ENCODE assay signal across 23 cellular contexts in the genomic region with DNA sequence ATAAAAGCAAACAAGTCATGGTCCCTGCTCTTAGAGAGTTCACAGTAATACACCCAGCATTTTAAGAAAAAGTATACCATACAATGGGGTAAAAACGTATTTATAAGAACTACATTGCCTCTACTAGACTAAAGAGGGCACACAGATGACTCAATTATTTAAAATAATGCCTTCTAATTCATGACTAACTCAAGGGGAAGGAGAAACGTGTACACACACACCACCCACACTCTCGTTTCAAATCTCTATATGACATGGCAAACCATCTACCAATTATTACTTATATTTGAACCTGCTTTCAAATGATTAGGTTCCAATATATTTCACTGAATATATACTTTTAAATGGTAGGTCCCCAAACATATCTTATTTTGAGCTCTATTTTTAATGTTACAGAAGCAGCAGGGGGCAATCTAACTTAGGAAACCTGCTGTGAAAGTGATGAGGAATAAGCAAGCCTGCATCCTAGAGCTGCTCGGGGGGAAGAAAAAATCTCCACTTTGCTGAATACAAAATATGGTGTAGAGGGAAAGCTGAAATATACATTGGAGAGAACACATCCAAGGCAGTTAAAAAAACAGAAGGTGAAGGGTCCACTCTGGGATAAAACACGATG.
DNase-seq lines count a peak whose midpoint lies in the region; ATAC-seq and TF ChIP-seq lines count a peak whose summit lies in the region.
"Had no signal": no experiment of that assay in that cellular context is flagged by ENCODE, and none has a peak within 500 bp of the region (broad histone marks: within the 10 kb centered on the region; RNA-seq: fewer than 3 reads in every experiment).

No MANE protein-coding gene starts in this region.

- POLR2A ChIA-PET in Caco-2 (lab: Charles Lee) = no interaction called here

- H3K36me3 Mint-ChIP-seq in Caco-2 (ENCODE audit: insufficient read depth, unreplicated experiment) = no peaks in the 10 kb centered on the region
- H3K36me3 Mint-ChIP-seq: activated CD4-positive, alpha-beta memory T cell treated with anti-CD3 and anti-CD28 coated beads for 36 hours; activated naive CD4-positive, alpha-beta T cell treated with anti-CD3 and anti-CD28 coated beads, Interleukin-2, amount 10 ng/mL, durations not matched to agents 7 days and 5 days had no signal

- H3K4me1 Mint-ChIP-seq in Caco-2 (ENCODE audit: low read depth, unreplicated experiment) = no peaks in the 10 kb centered on the region
- H3K4me1 Mint-ChIP-seq: activated naive CD4-positive, alpha-beta T cell treated with anti-CD3 and anti-CD28 coated beads, Interleukin-2, amount 10 ng/mL, durations not matched to agents 7 days and 5 days had no signal

- H3K36me3 ChIP-seq in DND-41 (ENCODE audit: insufficient read depth, low read length) = no peaks in the 10 kb centered on the region
- H3K36me3 ChIP-seq in fibroblast of lung (ENCODE audit: control insufficient read depth, insufficient read depth, low read length) = no peaks in the 10 kb centered on the region
- no peaks in the 10 kb centered on the region for H3K36me3 ChIP-seq in HAP-1 (replicated peaks)
- no peaks in the 10 kb centered on the region for H3K36me3 ChIP-seq in Caco-2 (ENCODE audit: control insufficient read depth, insufficient read depth, low read length)
- H3K36me3 ChIP-seq: BE2C had no signal

- BruUV-seq in Caco-2 (replicated peaks; lab: Mats Ljungman, UMichigan) = no TSS peak

- H3K79me2 ChIP-seq in DND-41 (ENCODE audit: insufficient read depth, low read length) (no peaks in the 10 kb centered on the region), fibroblast of lung (ENCODE audit: control insufficient read depth, insufficient read depth, low read length) (no peaks in the 10 kb centered on the region)

- H3K9me3 Mint-ChIP-seq in Caco-2 (ENCODE audit: unreplicated experiment) = no peaks in the 10 kb centered on the region
- H3K9me3 Mint-ChIP-seq: activated CD4-positive, alpha-beta memory T cell treated with anti-CD3 and anti-CD28 coated beads for 36 hours; activated naive CD4-positive, alpha-beta T cell treated with anti-CD3 and anti-CD28 coated beads, Interleukin-2, amount 10 ng/mL, durations not matched to agents 7 days and 5 days; activated T-cell treated with anti-CD3 and anti-CD28 coated beads, Interleukin-2, amount 50 U/mL, for 24 hours; neural crest cell had no signal

- H3K4me3 ChIP-seq in DND-41 (ENCODE audit: low read depth in 1 of 2, low read length in 2 of 2) (no peak overlapping the region), fibroblast of lung (replicated peaks in 1 of 4; ENCODE audit: control extremely low read depth in 1 of 4, insufficient read depth in 1 of 4, low read depth in 3 of 4, low read length in 4 of 4) (no peak overlapping the region), HAP-1 (no peak overlapping the region), Caco-2 (ENCODE audit: low read depth, low read length) (no peak overlapping the region)
- H3K4me3 ChIP-seq: coronary artery, psoas muscle, testis had no signal

- peak overlapping the region; percentile 51 for H3K27ac ChIP-seq in DND-41 (ENCODE audit: low read length)
- H3K27ac ChIP-seq in fibroblast of lung (ENCODE audit: insufficient read depth, low read length) = no peak overlapping the region
- H3K27ac ChIP-seq: coronary artery, HL-60, psoas muscle, testis had no signal

- no peak for ATAC-seq in DND-41 (ENCODE audit: insufficient read depth, low read depth)
- no peak for ATAC-seq in GM19467 (IDR thresholded peaks at IDR 0.05; ENCODE audit: unreplicated experiment)
- no peak for ATAC-seq in HG03045 (IDR thresholded peaks at IDR 0.05; ENCODE audit: unreplicated experiment)
- ATAC-seq: psoas muscle had no signal

- intact Hi-C loops in Caco-2 (cut with micrococcal nuclease; ENCODE audit: unreplicated experiment) = loop anchor here (1.0 to 2.0 kb wide), 3 partner anchors 45 to 211 kb away; no protein-coding TSS in a partner anchor

- H3K27me3 ChIP-seq in DND-41 (ENCODE audit: insufficient read depth, low read length, poor library complexity) (no peaks in the 10 kb centered on the region), fibroblast of lung (ENCODE audit: control insufficient read depth, insufficient read depth, low read length) (no peaks in the 10 kb centered on the region), HAP-1 (ENCODE audit: low read depth) (peaks cover 4% of the 10 kb centered on the region; the same call in 1 of the 2 replicates), Caco-2 (replicated peaks; ENCODE audit: control insufficient read depth, insufficient read depth, low read length) (no peaks in the 10 kb centered on the region)
- H3K27me3 ChIP-seq: testis had no signal

- H3K4me1 ChIP-seq in DND-41 (ENCODE audit: insufficient read depth, low read length) (peaks cover 55% of the 10 kb centered on the region), fibroblast of lung (ENCODE audit: control insufficient read depth, extremely low read depth, insufficient read depth, low read length) (no peaks in the 10 kb centered on the region), HAP-1 (peaks cover 9% of the 10 kb centered on the region), Caco-2 (no peaks in the 10 kb centered on the region)
- H3K4me1 ChIP-seq: BE2C, psoas muscle, testis had no signal

- peak overlapping the region; percentile 45; the same call in 1 of the 2 replicates for H2AFZ ChIP-seq in DND-41 (ENCODE audit: low read depth, low read length)
- H2AFZ ChIP-seq in fibroblast of lung (ENCODE audit: low read length) = no peak overlapping the region

- no peak overlapping the region for H3K4me3 Mint-ChIP-seq in Caco-2 (ENCODE audit: unreplicated experiment)
- H3K4me3 Mint-ChIP-seq: activated CD4-positive, alpha-beta memory T cell treated with anti-CD3 and anti-CD28 coated beads for 36 hours; activated naive CD4-positive, alpha-beta T cell treated with anti-CD3 and anti-CD28 coated beads, Interleukin-2, amount 10 ng/mL, durations not matched to agents 7 days and 5 days; activated T-cell treated with anti-CD3 and anti-CD28 coated beads, Interleukin-2, amount 50 U/mL, for 24 hours; neural crest cell had no signal

- TF ChIP-seq CTCF in DND-41 (IDR thresholded peaks at IDR 0.05; ENCODE audit: borderline replicate concordance, extremely low read depth, low read length, poor library complexity, severe bottlenecking) = peak; percentile 53
- peak; percentile 22 to 27 for TF ChIP-seq CTCF in fibroblast of lung (conservative IDR thresholded peaks at IDR 0.05 in 1 of 2, IDR thresholded peaks at IDR 0.05 in 1 of 2; ENCODE audit: low read depth in 1 of 2, low read length in 2 of 2)
- TF ChIP-seq CTCF in Caco-2 (IDR thresholded peaks at IDR 0.05; ENCODE audit: insufficient read depth in 1 of 2, low read depth in 1 of 2, low read length in 1 of 2, severe bottlenecking in 1 of 2, unreplicated experiment in 1 of 2) = no peak

- H4K20me1 ChIP-seq in DND-41 (ENCODE audit: insufficient read depth, low read length) = no peaks in the 10 kb centered on the region
- H4K20me1 ChIP-seq in fibroblast of lung (ENCODE audit: control insufficient read depth, extremely low read depth, insufficient read depth, low read length) = no peaks in the 10 kb centered on the region

- H3K9ac ChIP-seq in DND-41 (ENCODE audit: low read depth, low read length) (0 out of 2 replicates have a peak overlapping the region, but pooled peaks have one; percentile 48), fibroblast of lung (ENCODE audit: insufficient read depth, low read length) (no peak overlapping the region)

- H3K9me3 ChIP-seq in DND-41 (ENCODE audit: insufficient read depth, low read length, severe bottlenecking) (peaks cover under 1% of the 10 kb centered on the region), fibroblast of lung (ENCODE audit: control insufficient read depth, insufficient read depth, low read depth, low read length) (no peaks in the 10 kb centered on the region), HAP-1 (no peaks in the 10 kb centered on the region), Caco-2 (0 out of 2 replicates have a peak, but pooled peaks cover 3% of the 10 kb centered on the region)
- H3K9me3 ChIP-seq: BE2C, psoas muscle, testis had no signal

- CTCF ChIA-PET in Caco-2 (lab: Charles Lee) = interaction anchor here (0.6 to 1.1 kb wide), 4 partner anchors 41 to 211 kb away, joined by 4 to 12 read pairs (median 7); no protein-coding TSS in a partner anchor

- H3K4me2 ChIP-seq in DND-41 (ENCODE audit: insufficient read depth, low read length) (no peak overlapping the region), fibroblast of lung (ENCODE audit: extremely low read depth, insufficient read depth, low read length) (no peak overlapping the region)

- H3K27ac Mint-ChIP-seq in Caco-2 (ENCODE audit: unreplicated experiment) = no peak overlapping the region
- H3K27ac Mint-ChIP-seq: activated CD4-positive, alpha-beta memory T cell treated with anti-CD3 and anti-CD28 coated beads for 36 hours; activated naive CD4-positive, alpha-beta T cell treated with anti-CD3 and anti-CD28 coated beads, Interleukin-2, amount 10 ng/mL, durations not matched to agents 7 days and 5 days; activated T-cell treated with anti-CD3 and anti-CD28 coated beads, Interleukin-2, amount 50 U/mL, for 24 hours had no signal

- in situ Hi-C loops in HAP-1 (cut with MboI; ENCODE audit: low sequenced_read_pairs) = no loop called here

- H3K27me3 Mint-ChIP-seq in Caco-2 (ENCODE audit: insufficient read depth, unreplicated experiment) = peaks cover 33% of the 10 kb centered on the region
- H3K27me3 Mint-ChIP-seq: activated naive CD4-positive, alpha-beta T cell treated with anti-CD3 and anti-CD28 coated beads, Interleukin-2, amount 10 ng/mL, durations not matched to agents 7 days and 5 days had no signal

- DNase-seq in CD1c-positive myeloid dendritic cell (ENCODE audit: extremely low spot score) (peak; percentile 50), DND-41 (no peak), NCI-H82 (lab: John Stamatoyannopoulos, UW) (peak; percentile 39), fibroblast of lung (ENCODE audit: low read depth in 2 of 2) (peak in 1 of 2 donors; percentile 67), HAP-1 (ENCODE audit: low spot score in 2 of 2) (no peak), Caco-2 (no peak)
- DNase-seq: activated CD4-positive, alpha-beta memory T cell treated with anti-CD3 and anti-CD28 coated beads for 36 hours; activated naive CD4-positive, alpha-beta T cell treated with anti-CD3 and anti-CD28 coated beads, Interleukin-2, amount 10 ng/mL, durations not matched to agents 7 days and 5 days; activated T-cell treated with anti-CD3 and anti-CD28 coated beads, Interleukin-2, amount 50 U/mL, for 24 hours; BE2C; DMS79; foreskin fibroblast; midbrain; NCI-H1048; NK-92 treated with Interleukin-12 subunit alpha and Interleukin-12 subunit beta, amount 100 ng/mL, for 24 hours; psoas muscle; stimulated activated CD4-positive, alpha-beta T cell treated with anti-CD3 and anti-CD28 coated beads, Interleukin-12 subunit alpha, Interleukin-12 subunit beta, amount 100 ng/mL, for 4 hours; testis had no signal

Comparison
In these comparisons a context has a peak if more than half of its experiments do, and no peak if none do; other contexts are left out.
1. DNase-seq: peak in CD1c-positive myeloid dendritic cell (single experiment) and NCI-H82 (single experiment); none in DND-41 (single experiment), HAP-1 (0 of 2) and Caco-2 (0 of 2).
2. CTCF ChIP-seq: peak in DND-41 (single experiment) and fibroblast of lung (2 of 2); none in Caco-2 (0 of 2).